1 cellular context compared by ENCODE assay signal in genomic region chr2:149038442-149039212, GRCh38.
A peak's percentile ranks its signal among the peaks of the same experiment; 100 is the strongest.
TF ChIP-seq lines count a peak whose summit lies in the region.

Gene LYPD6B, plus strand, starts transcription at chr2:149038699. Its CDS starts 92,250 bp downstream, at chr2:149130949.

TF ChIP-seq in HCT116, 20 proteins besides CTCF, POLR2A, EP300 and RAD21:
- TF ChIP-seq REST (IDR thresholded peaks at IDR 0.05; ENCODE audit: low read depth) (no peak), POLR2AphosphoS5 (IDR thresholded peaks at IDR 0.05; ENCODE audit: low read depth, low read length) (peak; percentile 57), EGR1 (IDR thresholded peaks at IDR 0.05; ENCODE audit: low read depth) (no peak), MAX (IDR thresholded peaks at IDR 0.05) (peak; percentile 69), ELF1 (IDR thresholded peaks at IDR 0.05; ENCODE audit: borderline replicate concordance, low read depth) (no peak), ZFX (IDR thresholded peaks at IDR 0.05) (peak; percentile 72), EZH2phosphoT487 (IDR thresholded peaks at IDR 0.05; ENCODE audit: borderline replicate concordance) (no peak)
